ENCODE assay signal across 15 cellular contexts in genomic region chr1:232292246-232292645, GRCh38.
"Had no signal": no experiment of that assay in that cellular context is flagged by ENCODE, and none has a peak within 500 bp of the region (broad histone marks: within the 10 kb centered on the region; RNA-seq: fewer than 3 reads in every experiment).

No MANE protein-coding gene starts in this region.

- H3K36me3 ChIP-seq: thoracic aorta had no signal

- H3K36me3 Mint-ChIP-seq: activated CD4-positive, alpha-beta memory T cell treated with anti-CD3 and anti-CD28 coated beads for 36 hours; activated naive CD8-positive, alpha-beta T cell; naive thymus-derived CD8-positive, alpha-beta T cell had no signal

- ATAC-seq: activated T-cell treated with anti-CD3 and anti-CD28 coated beads, Interleukin-2, amount 50 U/mL, for 4 hours; naive thymus-derived CD8-positive, alpha-beta T cell; stimulated activated naive CD8-positive, alpha-beta T cell treated with anti-CD3 and anti-CD28 coated beads, Interleukin-15, amount 100 ng/mL, for 72 hours had no signal

- H3K4me3 Mint-ChIP-seq: activated CD4-positive, alpha-beta memory T cell treated with anti-CD3 and anti-CD28 coated beads for 36 hours; activated naive CD8-positive, alpha-beta T cell; activated T-cell treated with anti-CD3 and anti-CD28 coated beads, Interleukin-2, amount 50 U/mL, for 4 hours; naive thymus-derived CD8-positive, alpha-beta T cell; stimulated activated naive CD8-positive, alpha-beta T cell treated with anti-CD3 and anti-CD28 coated beads, Interleukin-15, amount 100 ng/mL, for 72 hours had no signal

- H3K4me1 Mint-ChIP-seq: naive thymus-derived CD8-positive, alpha-beta T cell; stimulated activated naive CD8-positive, alpha-beta T cell treated with anti-CD3 and anti-CD28 coated beads, Interleukin-15, amount 100 ng/mL, for 72 hours had no signal

- H3K9me3 Mint-ChIP-seq: activated CD4-positive, alpha-beta memory T cell treated with anti-CD3 and anti-CD28 coated beads for 36 hours; activated T-cell treated with anti-CD3 and anti-CD28 coated beads, Interleukin-2, amount 50 U/mL, for 4 hours; naive thymus-derived CD8-positive, alpha-beta T cell; stimulated activated naive CD8-positive, alpha-beta T cell treated with anti-CD3 and anti-CD28 coated beads, Interleukin-15, amount 100 ng/mL, for 72 hours had no signal

- DNase-seq: activated CD4-positive, alpha-beta memory T cell treated with anti-CD3 and anti-CD28 coated beads for 36 hours; activated effector memory CD4-positive, alpha-beta T cell treated with anti-CD3 and anti-CD28 coated beads, Interleukin-2, amount 50 U/mL, for 16 hours; activated T-cell treated with anti-CD3 and anti-CD28 coated beads, Interleukin-2, amount 50 U/mL, for 4 hours; hypothalamus; naive thymus-derived CD8-positive, alpha-beta T cell; nucleus accumbens; stimulated activated CD4-positive, alpha-beta T cell treated with anti-CD3 and anti-CD28 coated beads, Interleukin-12 subunit alpha, Interleukin-12 subunit beta, amount 100 ng/mL, for 4 hours; stimulated activated CD4-positive, alpha-beta T cell treated with anti-CD3 and anti-CD28 coated beads, Interleukin-2, amount 100 ng/mL, for 48 hours; stimulated activated naive CD8-positive, alpha-beta T cell treated with anti-CD3 and anti-CD28 coated beads, Interleukin-15, amount 100 ng/mL, for 72 hours; T1000 had no signal

- H3K27ac Mint-ChIP-seq: activated CD4-positive, alpha-beta memory T cell treated with anti-CD3 and anti-CD28 coated beads for 36 hours; activated naive CD8-positive, alpha-beta T cell; naive thymus-derived CD8-positive, alpha-beta T cell; progenitor cell of endocrine pancreas; stimulated activated naive CD8-positive, alpha-beta T cell treated with anti-CD3 and anti-CD28 coated beads, Interleukin-15, amount 100 ng/mL, for 72 hours had no signal

- H3K9me3 ChIP-seq: thoracic aorta had no signal

- H3K27me3 Mint-ChIP-seq: activated CD4-positive, alpha-beta memory T cell treated with anti-CD3 and anti-CD28 coated beads for 36 hours had no signal

- H3K4me3 ChIP-seq: lung, thoracic aorta had no signal

- H3K27ac ChIP-seq: thoracic aorta, VCaP had no signal
